ENCODE assay signal across 15 cellular contexts in genomic region chr13:110354715-110355473, GRCh38. TPM values are rescaled to one million over a fixed set of nuclear protein-coding genes. Genes with fewer than 3 reads are reported as not detected.
DNase-seq lines count a peak whose midpoint lies in the region; ATAC-seq and TF ChIP-seq lines count a peak whose summit lies in the region.
"Had no signal": no experiment of that assay in that cellular context is flagged by ENCODE, and none has a peak within 500 bp of the region (broad histone marks: within the 10 kb centered on the region; RNA-seq: fewer than 3 reads in every experiment).

No MANE protein-coding gene starts in this region.

- TF ChIP-seq POLR2A in gastrocnemius medialis (IDR thresholded peaks at IDR 0.05) (no peak), GM18505 (IDR thresholded peaks at IDR 0.05; ENCODE audit: borderline replicate concordance, extremely low read depth, insufficient read depth, insufficient read length) (no peak)

- DNase-seq in GM06990 (ENCODE audit: extremely low read depth, insufficient read length) (peak; percentile 36), GM20000 (ENCODE audit: low spot score) (peak; percentile 17), ascending aorta (ENCODE audit: low spot score in 2 of 2) (no peak), midbrain (lab: John Stamatoyannopoulos, UW) (no peak), gastrocnemius medialis (no peak)
- DNase-seq: caudate nucleus, NCI-H1092, NCI-H2227 treated with DMSO at 0.1 percent for 48 hours, ovary, SK-N-SH, spleen had no signal

- no peak for ATAC-seq in HG03095 (IDR thresholded peaks at IDR 0.05; ENCODE audit: unreplicated experiment)
- no peak for ATAC-seq in gastrocnemius medialis
- no peak for ATAC-seq in GM18505 (IDR thresholded peaks at IDR 0.05; ENCODE audit: unreplicated experiment)

- H3K27me3 ChIP-seq in GM06990 (replicated peaks; ENCODE audit: control insufficient read depth, insufficient read depth, low read length), result no peaks in the 10 kb centered on the region; the same call in 1 of the 2 replicates
- no peaks in the 10 kb centered on the region for H3K27me3 ChIP-seq in ascending aorta
- H3K27me3 ChIP-seq in mucosa of rectum (ENCODE audit: control insufficient read depth in 2 of 2, insufficient read depth in 2 of 2, low read length in 2 of 2), result no peaks in the 10 kb centered on the region
- H3K27me3 ChIP-seq in gastrocnemius medialis, result no peaks in the 10 kb centered on the region
- H3K27me3 ChIP-seq: ovary, spleen had no signal

- in situ Hi-C loops in gastrocnemius medialis (cut with MboI; ENCODE audit: low sequenced_read_pairs in 4 of 4), result no loop called here

- H3K4me1 ChIP-seq in ascending aorta (peaks cover 8 to 48% of the 10 kb centered on the region in 2 donors), mucosa of rectum (ENCODE audit: control insufficient read depth in 2 of 2, insufficient read depth in 2 of 2, low read length in 2 of 2) (peaks cover 22 to 28% of the 10 kb centered on the region in 2 donors), gastrocnemius medialis (peaks cover 0 to 6% of the 10 kb centered on the region in 2 donors)

- TF ChIP-seq CTCF in GM06990 (IDR thresholded peaks at IDR 0.05; ENCODE audit: insufficient read depth, low read length, poor library complexity, severe bottlenecking), result no peak
- TF ChIP-seq CTCF in GM20000 (IDR thresholded peaks at IDR 0.05; ENCODE audit: extremely low read depth, missing control alignments), result no peak
- no peak for TF ChIP-seq CTCF in ascending aorta (IDR thresholded peaks at IDR 0.05)
- TF ChIP-seq CTCF in gastrocnemius medialis (IDR thresholded peaks at IDR 0.05 in 4 of 5, conservative IDR thresholded peaks at IDR 0.05 in 1 of 5), result no peak

- peak overlapping the region; percentile 95 to 96 for H3K27ac ChIP-seq in ascending aorta
- peak overlapping the region; percentile 30 to 52 for H3K27ac ChIP-seq in mucosa of rectum (ENCODE audit: low read depth in 2 of 2, low read length in 2 of 2)
- H3K27ac ChIP-seq in gastrocnemius medialis, result peak overlapping the region in 1 of 4 donors; percentile 6
- H3K27ac ChIP-seq: ovary, spleen had no signal

- H3K9ac ChIP-seq in mucosa of rectum (ENCODE audit: low read depth in 1 of 2, low read length in 2 of 2), result peak overlapping the region; percentile 9 to 41
- H3K9ac ChIP-seq: SK-N-SH had no signal

- H3K36me3 ChIP-seq in GM06990 (ENCODE audit: control insufficient read depth, insufficient read depth, low read length) (no peaks in the 10 kb centered on the region), ascending aorta (peaks cover 12 to 21% of the 10 kb centered on the region in 2 donors), mucosa of rectum (ENCODE audit: control insufficient read depth in 2 of 2, insufficient read depth in 2 of 2, low read length in 2 of 2) (no peaks in the 10 kb centered on the region), gastrocnemius medialis (no peaks in the 10 kb centered on the region)
- H3K36me3 ChIP-seq: ovary had no signal

- intact Hi-C loops in ascending aorta (cut with DNase I), result no loop called here
- intact Hi-C loops in gastrocnemius medialis (cut with DNase I; ENCODE audit: low total_unique reads), result no loop called here

- H3K4me3 ChIP-seq in GM06990 (replicated peaks; ENCODE audit: low read depth, low read length) (no peak overlapping the region), ascending aorta (no peak overlapping the region), mucosa of rectum (ENCODE audit: low read length in 2 of 2) (no peak overlapping the region), gastrocnemius medialis (no peak overlapping the region)
- H3K4me3 ChIP-seq: ovary, spleen had no signal

- H3K9me3 ChIP-seq in ascending aorta (no peaks in the 10 kb centered on the region), mucosa of rectum (ENCODE audit: control insufficient read depth in 2 of 2, low read length in 2 of 2) (no peaks in the 10 kb centered on the region), gastrocnemius medialis (no peaks in the 10 kb centered on the region)
- H3K9me3 ChIP-seq: ovary, SK-N-SH, spleen had no signal

RNA-seq across cellular contexts. Expression of gene COL4A2, which starts 47.8 kb away (rescaled TPM):
- total RNA-seq in ascending aorta, result 1,227 TPM
- total RNA-seq in gastrocnemius medialis, result 10 to 100 TPM; 51.2 to 85.8 (median 70.5) TPM

RNA-seq across cellular contexts. Expression of gene COL4A1, which starts 47.9 kb away (rescaled TPM):
- 756 TPM for total RNA-seq in ascending aorta
- total RNA-seq in gastrocnemius medialis, result 100 to 1,000 TPM in 3 of 4 donors, 10 to 100 TPM in 1; 60.5 to 127 (median 120) TPM
- total RNA-seq: B cell had no signal

Comparison
In these comparisons a context has a peak if more than half of its experiments do, and no peak if none do; other contexts are left out.
1. DNase-seq: peak in GM06990 (single experiment) and GM20000 (single experiment); none in ascending aorta (0 of 2), midbrain (single experiment) and gastrocnemius medialis (0 of 2).
2. RNA of gene COL4A2, which starts 47.8 kb away (total RNA-seq): 1,227 TPM in ascending aorta (single experiment); 51.2 to 85.8 TPM in gastrocnemius medialis; every median in the first group is over 10 times any median in the second.